In genomic region chr2:68031546-68032160, GRCh38 we compare ENCODE assay signal across 9 cellular contexts. TPM values are rescaled to one million over a fixed set of nuclear protein-coding genes. Genes with fewer than 3 reads are reported as not detected.
DNase-seq lines count a peak whose midpoint lies in the region; ATAC-seq and TF ChIP-seq lines count a peak whose summit lies in the region.
"Had no signal": no experiment of that assay in that cellular context is flagged by ENCODE, and none has a peak within 500 bp of the region (broad histone marks: within the 10 kb centered on the region; RNA-seq: fewer than 3 reads in every experiment).

No MANE protein-coding gene starts in this region.

- DNase-seq in COLO668 (lab: John Stamatoyannopoulos, UW; ENCODE audit: unreplicated experiment) (peak; percentile 7), HL-60 (ENCODE audit: low read depth in 1 of 2, low spot score in 1 of 2) (peak; percentile 7 to 13), NCI-H748 (lab: John Stamatoyannopoulos, UW; ENCODE audit: unreplicated experiment) (peak; percentile 61), cardiac fibroblast (ENCODE audit: low read depth in 2 of 2) (peak; percentile 74 to 79), lung microvascular endothelial cell (ENCODE audit: low read depth in 2 of 2) (peak; percentile 70 to 80), T-cell (no peak)

- no peak overlapping the region for H3K4me3 ChIP-seq in HL-60 (replicated peaks; ENCODE audit: insufficient read depth, low read length)
- no peak overlapping the region for H3K4me3 ChIP-seq in cardiac fibroblast (replicated peaks in 1 of 2; ENCODE audit: low read depth in 2 of 2, low read length in 2 of 2)
- H3K4me3 ChIP-seq: SJCRH30 had no signal

- TF ChIP-seq CTCF in HL-60 (IDR thresholded peaks at IDR 0.05; ENCODE audit: insufficient read depth, low read length): peak; percentile 24
- TF ChIP-seq CTCF in cardiac fibroblast (IDR thresholded peaks at IDR 0.05; ENCODE audit: low read depth, low read length): peak; percentile 59

- H3K27ac ChIP-seq in HL-60 (replicated peaks): no peak overlapping the region
- H3K27ac ChIP-seq: SJCRH30 had no signal

- ATAC-seq in GM19043 (IDR thresholded peaks at IDR 0.05; ENCODE audit: low read depth, unreplicated experiment) (peak; percentile 63), GM19397 (IDR thresholded peaks at IDR 0.05; ENCODE audit: unreplicated experiment) (no peak), T-cell (replicated peaks in 1 of 4) (no peak)

- no peaks in the 10 kb centered on the region for H3K4me1 Mint-ChIP-seq in T-cell

- CTCF ChIA-PET in T-cell (lab: Charles Lee): interaction anchor here in 1 of 2 donors (1.5 kb wide), 1 partner anchor 31 kb away, joined by 5 read pairs; the partner anchor contains the start of gene C1D

- no peaks in the 10 kb centered on the region for H3K36me3 Mint-ChIP-seq in T-cell

- no peak overlapping the region for H3K27ac Mint-ChIP-seq in T-cell

- H3K27me3 Mint-ChIP-seq in T-cell: peaks cover 2 to 3% of the 10 kb centered on the region in 2 donors

- no peak overlapping the region for H3K4me3 Mint-ChIP-seq in T-cell

- H3K27me3 ChIP-seq in HL-60 (ENCODE audit: insufficient read depth, poor library complexity, severe bottlenecking): no peaks in the 10 kb centered on the region
- H3K27me3 ChIP-seq: SJCRH30 had no signal

- H3K9me3 Mint-ChIP-seq in T-cell: no peaks in the 10 kb centered on the region

- POLR2A ChIA-PET in T-cell (lab: Charles Lee): no interaction called here

RNA-seq across cellular contexts. Expression of gene C1D, which starts 31.2 kb away (rescaled TPM):
- total RNA-seq in lung microvascular endothelial cell (10.5 and 17.9 TPM in 2 replicates), T-cell (10 to 100 TPM in 4 of 5 donors, 1 to 10 TPM in 1; 8.7 to 18.7 (median 13.5) TPM)

Comparison
In these comparisons a context has a peak if more than half of its experiments do, and no peak if none do; other contexts are left out.
1. DNase-seq: peak in COLO668 (single experiment), HL-60 (2 of 2), NCI-H748 (single experiment), cardiac fibroblast (2 of 2) and lung microvascular endothelial cell (2 of 2); none in T-cell (0 of 34).